18 cellular contexts compared by ENCODE assay signal in the genomic region with DNA sequence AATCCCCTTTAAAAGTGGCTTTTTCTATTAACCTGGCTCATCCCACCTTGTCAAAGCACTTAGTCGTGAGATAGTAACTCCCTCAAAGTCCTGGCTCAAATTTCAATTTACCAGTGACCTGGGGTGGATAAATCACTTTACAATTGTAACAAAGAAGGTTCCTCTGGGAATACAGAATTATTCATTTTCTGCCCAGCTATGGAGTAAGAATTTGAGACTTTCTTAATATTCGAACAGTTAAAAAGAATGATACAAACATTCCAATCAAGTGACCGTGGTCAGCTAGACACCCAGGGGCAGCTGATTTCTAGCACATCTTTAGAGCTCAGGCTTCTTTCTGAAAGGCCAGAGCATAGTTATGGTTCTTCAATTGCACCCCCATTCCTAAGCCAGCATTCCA.
DNase-seq lines count a peak whose midpoint lies in the region; ATAC-seq and TF ChIP-seq lines count a peak whose summit lies in the region.
"Had no signal": no experiment of that assay in that cellular context is flagged by ENCODE, and none has a peak within 500 bp of the region (broad histone marks: within the 10 kb centered on the region; RNA-seq: fewer than 3 reads in every experiment).

No MANE protein-coding gene starts in this region.

- H2BK15ac ChIP-seq in IMR-90 (ENCODE audit: low read depth, low read length), result peak overlapping the region; percentile 37; the same call in 1 of the 3 replicates

- H3K56ac ChIP-seq in IMR-90 (ENCODE audit: extremely low read depth, insufficient read depth, low read length), result no peak overlapping the region

- ATAC-seq in IMR-90 (ENCODE audit: low read depth) (peak; percentile 89), HG02678 (IDR thresholded peaks at IDR 0.05; ENCODE audit: unreplicated experiment) (no peak)
- ATAC-seq: effector memory CD8-positive, alpha-beta T cell; naive thymus-derived CD8-positive, alpha-beta T cell had no signal

- DNase-seq in AG08395 (ENCODE audit: low spot score), result peak; percentile 70
- peak; percentile 44 for DNase-seq in IMR-90
- DNase-seq in esophagus muscularis mucosa (ENCODE audit: extremely low spot score), result no peak
- no peak for DNase-seq in NCI-H510A (lab: John Stamatoyannopoulos, UW)
- DNase-seq in DMS79 treated with DMSO at 0.1 percent for 48 hours (lab: John Stamatoyannopoulos, UW), result no peak
- DNase-seq in erythroblast (lab: John Stamatoyannopoulos, UW), result no peak
- DNase-seq: activated CD4-positive, alpha-beta T cell treated with anti-CD3 and anti-CD28 coated beads, Interleukin-2, amount 10 ng/mL, durations not matched to agents 7 days and 5 days; activated naive CD4-positive, alpha-beta T cell treated with Interleukin-2 at 50 U/mL for 16 hours; CD4-positive, alpha-beta T cell; effector memory CD8-positive, alpha-beta T cell; naive thymus-derived CD8-positive, alpha-beta T cell; NCI-H1930; posterior cingulate gyrus; stimulated activated CD4-positive, alpha-beta T cell treated with anti-CD3 and anti-CD28 coated beads, Interleukin-4, amount 100 ng/mL, for 4 hours had no signal

- no peak overlapping the region for H4K5ac ChIP-seq in IMR-90 (ENCODE audit: low read depth, low read length)

- no peak overlapping the region for H2AK5ac ChIP-seq in IMR-90 (ENCODE audit: low read depth, low read length)

- no peak for TF ChIP-seq CTCF in IMR-90 (conservative IDR thresholded peaks at IDR 0.05; ENCODE audit: low read depth, low read length)
- TF ChIP-seq CTCF in esophagus muscularis mucosa (IDR thresholded peaks at IDR 0.05), result no peak
- TF ChIP-seq CTCF in neutrophil (IDR thresholded peaks at IDR 0.05), result no peak

- no peak for TF ChIP-seq RAD21 in IMR-90 (IDR thresholded peaks at IDR 0.05; ENCODE audit: low read length)

- no peaks in the 10 kb centered on the region for H3K9me3 ChIP-seq in IMR-90 (ENCODE audit: control insufficient read depth, insufficient read depth, low read length)
- H3K9me3 ChIP-seq in esophagus muscularis mucosa, result no peaks in the 10 kb centered on the region
- H3K9me3 ChIP-seq in neutrophil, result no peaks in the 10 kb centered on the region

- CTCF ChIA-PET in IMR-90 (lab: Yijun Ruan, JAX), result interaction anchor here (0.8 kb wide), 1 partner anchor 105 kb away, joined by 3 read pairs; no protein-coding TSS in a partner anchor

- no peak overlapping the region for H3K23ac ChIP-seq in IMR-90 (ENCODE audit: low read depth, low read length)

- TF ChIP-seq POLR2A in IMR-90 (IDR thresholded peaks at IDR 0.05; ENCODE audit: low read depth, low read length), result no peak
- no peak for TF ChIP-seq POLR2A in esophagus muscularis mucosa (IDR thresholded peaks at IDR 0.05; ENCODE audit: low read depth)
- no peak for TF ChIP-seq POLR2A in erythroblast (IDR thresholded peaks at IDR 0.05; ENCODE audit: low read length)

- WGBS in IMR-90 (ENCODE audit: extremely low coverage in 2 of 2, insufficient read length in 1 of 2), 2 experiments, result no CpG with 5 or more reads among the region's 3 CpGs
- 71% methylated on average over 3 of the region's 3 CpGs for WGBS in esophagus muscularis mucosa

- no peak overlapping the region for H3K27ac ChIP-seq in IMR-90 (ENCODE audit: insufficient read depth, low read length)
- peak overlapping the region in 3 of 4 donors; percentile 12 to 42 (median 17) for H3K27ac ChIP-seq in esophagus muscularis mucosa (replicated peaks in 1 of 4)
- H3K27ac ChIP-seq in neutrophil, result peak overlapping the region; percentile 56
- H3K27ac ChIP-seq: hepatocyte had no signal

- H3K4me3 ChIP-seq in IMR-90 (ENCODE audit: insufficient read depth, low read depth, low read length), result no peak overlapping the region
- no peak overlapping the region for H3K4me3 ChIP-seq in esophagus muscularis mucosa
- no peak overlapping the region for H3K4me3 ChIP-seq in neutrophil (ENCODE audit: low read depth in 1 of 2, low read length in 1 of 2)
- H3K4me3 ChIP-seq: hepatocyte, smooth muscle cell had no signal

- dilution Hi-C loops in IMR-90 (cut with HindIII; ENCODE audit: low sequenced_read_pairs, unreplicated experiment), result no loop called here

- H3K9me1 ChIP-seq in IMR-90 (ENCODE audit: insufficient read depth, low read length), result peaks cover 2% of the 10 kb centered on the region; the same call in 1 of the 2 replicates

- no TSS peak for BruUV-seq in IMR-90 (replicated peaks; lab: Mats Ljungman, UMichigan)

- no peak overlapping the region for H4K91ac ChIP-seq in IMR-90 (ENCODE audit: insufficient read depth, low read depth, low read length)

- H3K36me3 ChIP-seq in IMR-90 (ENCODE audit: control insufficient read depth, insufficient read depth, low read length) (no peaks in the 10 kb centered on the region), esophagus muscularis mucosa (no peaks in the 10 kb centered on the region), neutrophil (no peaks in the 10 kb centered on the region)

- H3K14ac ChIP-seq in IMR-90 (replicated peaks; ENCODE audit: low read depth, low read length), result peak overlapping the region; percentile 17; the same call in 1 of the 2 replicates

- peak overlapping the region; percentile 34 for H2BK5ac ChIP-seq in IMR-90 (ENCODE audit: low read depth, low read length, poor library complexity, severe bottlenecking)

- H2BK20ac ChIP-seq in IMR-90 (ENCODE audit: low read depth, low read length), result 0 out of 2 replicates have a peak overlapping the region, but pooled peaks have one; percentile 45

- H4K8ac ChIP-seq in IMR-90 (ENCODE audit: low read depth in 2 of 2, low read length in 2 of 2), result peak overlapping the region in 1 of 2 experiments; percentile 33; a peak in 2 of 4 replicates

- in situ Hi-C loops in IMR-90 (cut with MboI; ENCODE audit: low sequenced_read_pairs), result no loop called here

- peak overlapping the region; percentile 74; the same call in 1 of the 2 replicates for H3K18ac ChIP-seq in IMR-90 (ENCODE audit: low read depth, low read length)

- no peaks in the 10 kb centered on the region for H3K79me1 ChIP-seq in IMR-90 (ENCODE audit: low read depth in 1 of 2, low read length in 2 of 2)

- H2AK9ac ChIP-seq in IMR-90 (replicated peaks; ENCODE audit: low read depth, low read length, poor library complexity), result no peak overlapping the region

- H3K4me2 ChIP-seq in IMR-90 (ENCODE audit: low read depth, low read length), result no peak overlapping the region
- H3K4me2 ChIP-seq: hepatocyte, smooth muscle cell had no signal

- peak overlapping the region; percentile 39; the same call in 1 of the 2 replicates for H3K4ac ChIP-seq in IMR-90 (ENCODE audit: low read depth, low read length)

- H3K27me3 ChIP-seq in IMR-90 (ENCODE audit: control insufficient read depth, insufficient read depth, low read length) (no peaks in the 10 kb centered on the region), esophagus muscularis mucosa (no peaks in the 10 kb centered on the region), neutrophil (no peaks in the 10 kb centered on the region)
- H3K27me3 ChIP-seq: hepatocyte had no signal

- POLR2A ChIA-PET in IMR-90 (lab: Charles Lee; ENCODE audit: unreplicated experiment), result no interaction called here

- no peaks in the 10 kb centered on the region for H4K20me1 ChIP-seq in IMR-90 (ENCODE audit: insufficient read depth, low read length)

- intact Hi-C loops in IMR-90 (cut with micrococcal nuclease) (loop anchor here (10.0 kb wide), 1 partner anchor 271 kb away; no protein-coding TSS in a partner anchor), esophagus muscularis mucosa (cut with DNase I) (no loop called here)

- no peak for TF ChIP-seq EP300 in esophagus muscularis mucosa (IDR thresholded peaks at IDR 0.05)

- H3K9ac ChIP-seq in IMR-90 (ENCODE audit: low read depth, low read length), result no peak overlapping the region

- H2AFZ ChIP-seq in IMR-90 (replicated peaks; ENCODE audit: low read length, poor library complexity), result no peak overlapping the region
- H2AFZ ChIP-seq: hepatocyte had no signal

- H3K4me1 ChIP-seq in IMR-90 (ENCODE audit: control insufficient read depth, insufficient read depth, low read length) (peaks cover 7% of the 10 kb centered on the region; the same call in 1 of the 2 replicates), esophagus muscularis mucosa (peaks cover 0 to 15% (median 11%) of the 10 kb centered on the region in 4 donors), neutrophil (ENCODE audit: control insufficient read depth in 1 of 2, insufficient read depth in 1 of 2, low read depth in 1 of 2, low read length in 1 of 2) (peaks cover 12 to 26% of the 10 kb centered on the region in 2 experiments)

- peak overlapping the region; percentile 34 for H2BK120ac ChIP-seq in IMR-90 (ENCODE audit: low read depth, low read length)

TF ChIP-seq in IMR-90, 13 proteins besides CTCF, POLR2A, EP300 and RAD21:
- no peak for TF ChIP-seq MXI1 (IDR thresholded peaks at IDR 0.05; ENCODE audit: borderline replicate concordance, low read depth, low read length)
- no peak for TF ChIP-seq BHLHE40 (IDR thresholded peaks at IDR 0.05; ENCODE audit: low read depth, low read length)
- TF ChIP-seq MAFK (IDR thresholded peaks at IDR 0.05; ENCODE audit: low read depth, low read length), result no peak
- TF ChIP-seq RCOR1 (IDR thresholded peaks at IDR 0.05; ENCODE audit: insufficient replicate concordance, low read length), result no peak
- TF ChIP-seq MAZ (IDR thresholded peaks at IDR 0.05; ENCODE audit: borderline replicate concordance, low read depth, low read length), result no peak

Comparison
In these comparisons a context has a peak if more than half of its experiments do, and no peak if none do; other contexts are left out.
1. DNase-seq: peak in AG08395 (single experiment) and IMR-90 (single experiment); none in esophagus muscularis mucosa (single experiment), NCI-H510A (single experiment), DMS79 treated with DMSO at 0.1 percent for 48 hours (single experiment) and erythroblast (0 of 2).